ENCODE assay signal across 1 cellular context in the genomic region with DNA sequence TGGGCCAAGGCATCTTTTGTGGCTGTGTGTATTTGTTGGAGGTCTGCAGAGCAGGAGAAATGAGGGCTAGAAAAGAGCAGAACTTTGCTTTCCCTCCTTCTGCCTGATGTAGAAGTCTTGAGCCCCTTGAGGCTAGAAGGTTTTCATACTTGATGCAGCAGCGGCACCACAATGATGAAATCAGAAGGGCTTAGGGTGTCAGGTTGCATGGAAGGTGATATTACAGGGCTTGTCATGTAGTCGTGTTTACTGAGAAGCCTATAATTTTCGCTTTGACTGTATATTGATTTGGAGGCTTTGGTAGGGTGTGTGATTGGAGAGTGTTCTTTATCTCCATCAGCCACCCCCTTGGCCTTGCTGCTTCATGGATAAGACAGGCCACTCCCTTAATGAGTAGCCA.
TF ChIP-seq lines count a peak whose summit lies in the region.

No MANE protein-coding gene starts in this region.

TF ChIP-seq in HepG2, 621 proteins besides CTCF, POLR2A, EP300 and RAD21:
- peak; percentile 83 for TF ChIP-seq SIX4 (CRISPR knock-in tag; IDR thresholded peaks at IDR 0.05)
- TF ChIP-seq CEBPB (IDR thresholded peaks at IDR 0.05; ENCODE audit: borderline replicate concordance, low read depth, low read length) = peak; percentile 28; the same call in 1 of the 2 replicates
- TF ChIP-seq KDM2A (CRISPR knock-in tag; IDR thresholded peaks at IDR 0.05; ENCODE audit: borderline replicate concordance, low read depth) = no peak
- 0 out of 2 replicates have a peak, but pooled peaks have one; percentile 20 for TF ChIP-seq CEBPG (CRISPR knock-in tag; IDR thresholded peaks at IDR 0.05)
- no peak for TF ChIP-seq CBX2 (IDR thresholded peaks at IDR 0.05; ENCODE audit: low read depth, low read length)
- TF ChIP-seq CBX2 (CRISPR knock-in tag; IDR thresholded peaks at IDR 0.05; ENCODE audit: low read depth) = no peak
